ENCODE assay signal across 8 cellular contexts in the genomic region with DNA sequence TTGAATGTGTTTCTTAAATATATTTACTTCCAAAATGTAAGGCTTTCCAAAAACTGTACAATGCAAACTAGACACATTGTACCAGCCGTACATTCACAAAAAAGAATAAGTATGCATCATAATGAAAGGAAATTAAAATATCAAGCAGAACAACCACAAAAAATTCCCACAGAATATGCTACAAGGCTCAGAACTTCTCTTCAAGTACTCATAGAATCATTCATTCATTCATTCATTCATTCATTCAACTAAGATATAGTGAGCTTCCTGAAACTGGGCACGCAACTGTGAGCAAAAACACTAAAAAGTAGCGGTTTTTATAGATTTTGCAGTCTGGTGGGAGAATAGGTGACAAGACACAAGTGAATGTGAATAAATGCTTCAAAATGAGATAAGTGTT.
"Had no signal": no experiment of that assay in that cellular context is flagged by ENCODE, and none has a peak within 500 bp of the region (broad histone marks: within the 10 kb centered on the region; RNA-seq: fewer than 3 reads in every experiment).

No MANE protein-coding gene starts in this region.

- H3K27ac Mint-ChIP-seq: IgD-negative memory B cell had no signal

- H3K27ac ChIP-seq: HL-60, KMS-11 had no signal

- H3K4me3 ChIP-seq: K562 had no signal

- H3K36me3 Mint-ChIP-seq: IgD-negative memory B cell had no signal

- H3K4me3 Mint-ChIP-seq: IgD-negative memory B cell had no signal

- H3K4me1 Mint-ChIP-seq: IgD-negative memory B cell had no signal

- DNase-seq: KBM-7, KG1 had no signal

- H3K4me2 ChIP-seq: KMS-11 had no signal

- H3K27me3 Mint-ChIP-seq: IgD-negative memory B cell had no signal

- FAIRE-seq: HepG2, HTR-8/SVneo, K562 had no signal

- H3K9ac ChIP-seq: KMS-11 had no signal

- ATAC-seq: HepG2, K562 had no signal
